Comparison of ENCODE assay signal across 7 cellular contexts in the genomic region with DNA sequence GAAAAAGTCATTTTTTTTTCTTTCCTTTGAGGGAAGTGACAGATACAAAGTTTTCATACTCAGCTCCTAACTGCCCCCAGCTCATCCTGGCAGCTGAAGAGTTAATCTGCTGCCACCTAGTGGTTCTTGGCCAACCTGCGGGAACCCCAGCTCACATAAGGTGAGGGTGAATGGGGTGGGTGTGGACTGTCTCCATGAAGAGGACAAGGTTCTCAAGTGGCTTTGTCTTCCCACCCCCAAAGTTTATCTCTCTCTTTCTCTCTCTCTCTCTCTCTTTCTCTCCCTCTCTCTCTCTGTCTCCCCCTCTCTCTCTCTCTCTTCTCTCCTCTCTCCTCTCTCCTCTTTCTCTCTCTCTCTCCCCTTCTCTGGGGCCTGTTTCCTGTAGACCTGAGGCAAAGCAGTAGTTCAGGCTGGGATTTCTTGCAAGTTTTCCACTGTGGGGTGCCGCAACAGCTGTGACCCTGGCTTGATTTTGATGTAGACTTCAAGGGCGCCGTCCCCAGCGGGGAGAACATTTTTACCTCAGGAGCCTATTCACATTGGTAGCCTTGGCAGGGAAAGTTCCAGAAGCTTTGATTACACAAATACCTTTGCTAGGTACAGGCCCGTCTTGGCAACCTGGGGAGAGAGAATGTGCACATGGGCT.
DNase-seq lines count a peak whose midpoint lies in the region; ATAC-seq and TF ChIP-seq lines count a peak whose summit lies in the region.

No MANE protein-coding gene starts in this region.

- H3K36me3 ChIP-seq in iPS-20b (ENCODE audit: insufficient read depth, low read depth, low read length): no peaks in the 10 kb centered on the region

- TF ChIP-seq CTCF in GM13976 (IDR thresholded peaks at IDR 0.05; ENCODE audit: borderline replicate concordance, control extremely low read depth, extremely low read depth, insufficient read depth, missing control alignments): peak; percentile 87

- no peak overlapping the region for H3K9ac ChIP-seq in iPS-20b (ENCODE audit: low read depth, low read length)

- peaks cover 9% of the 10 kb centered on the region; the same call in 1 of the 2 replicates for H3K4me1 ChIP-seq in iPS-20b (ENCODE audit: insufficient read depth, low read length)

- DNase-seq in GM13976 (ENCODE audit: low spot score) (peak; percentile 73), NCI-H1092 treated with DMSO at 0.1 percent for 48 hours (lab: John Stamatoyannopoulos, UW) (peak; percentile 55), SW480 (ENCODE audit: low spot score) (peak; percentile 59), amniotic stem cell (lab: John Stamatoyannopoulos, UW) (peak; percentile 55)
- DNase-seq in stimulated activated CD4-positive, alpha-beta T cell treated with anti-CD3 and anti-CD28 coated beads, Interleukin-2, amount 100 ng/mL, for 48 hours: peak; percentile 56 to 69

- in situ Hi-C loops in GM13976 (cut with MboI; ENCODE audit: low sequenced_read_pairs, unreplicated experiment): loop anchor here (25.0 kb wide), 1 partner anchor 273 kb away; no protein-coding TSS in a partner anchor

- no peak overlapping the region for H3K27ac ChIP-seq in iPS-20b (ENCODE audit: low read length)

- no peaks in the 10 kb centered on the region for H3K27me3 ChIP-seq in iPS-20b (ENCODE audit: insufficient read depth, low read length)

- H3K4me3 ChIP-seq in iPS-20b (ENCODE audit: low read length): peak overlapping the region; percentile 19; the same call in 1 of the 2 replicates

- H3K9me3 ChIP-seq in iPS-20b (ENCODE audit: insufficient read depth, low read depth, low read length): no peaks in the 10 kb centered on the region

- ATAC-seq in HG02763 (IDR thresholded peaks at IDR 0.05; ENCODE audit: unreplicated experiment): peak; percentile 74
